11 cellular contexts compared by ENCODE assay signal in the genomic region with DNA sequence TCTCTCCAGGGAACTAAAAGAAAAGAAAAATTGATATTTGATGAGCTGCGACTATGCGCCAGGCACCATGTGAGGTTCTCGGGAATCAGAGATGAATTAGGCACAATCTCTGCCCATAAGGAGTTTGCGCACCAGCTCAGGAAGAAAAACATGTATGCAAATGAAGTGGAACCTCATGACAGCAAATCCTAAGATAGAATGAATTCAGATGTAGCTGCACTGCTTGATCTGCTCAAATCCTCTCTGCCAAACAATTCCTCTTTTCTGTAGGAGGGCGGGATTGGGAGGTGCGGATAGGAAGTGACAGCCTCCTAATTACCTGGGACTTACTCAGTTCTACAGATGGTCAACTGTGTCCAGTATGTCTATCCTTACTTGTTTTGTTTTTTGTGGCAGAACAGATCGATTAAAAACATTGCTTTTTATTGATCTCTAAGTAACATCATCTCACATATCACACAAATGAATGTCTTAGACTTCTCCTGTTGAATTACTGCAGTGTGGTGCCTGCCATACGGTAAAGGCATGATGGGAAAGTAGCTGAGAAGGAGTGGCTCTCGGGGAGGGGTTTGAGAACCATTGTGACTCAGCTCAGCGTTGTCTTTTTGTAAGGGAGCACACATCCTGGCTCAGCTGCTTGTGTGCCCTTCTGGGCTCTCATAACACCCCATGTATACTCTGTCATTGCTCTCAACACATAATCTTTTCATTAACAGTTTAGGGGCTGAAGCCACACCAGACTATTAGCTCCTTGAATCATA. TPM values are rescaled to one million over a fixed set of nuclear protein-coding genes. Genes with fewer than 3 reads are reported as not detected.
DNase-seq lines count a peak whose midpoint lies in the region; ATAC-seq, FAIRE-seq and TF ChIP-seq lines count a peak whose summit lies in the region.
"Had no signal": no experiment of that assay in that cellular context is flagged by ENCODE, and none has a peak within 500 bp of the region (broad histone marks: within the 10 kb centered on the region; RNA-seq: fewer than 3 reads in every experiment).

No MANE protein-coding gene starts in this region.

- CTCF ChIA-PET in HCT116 (lab: Charles Lee) (interaction anchor here (1.0 to 4.3 kb wide), 14 partner anchors 11 to 272 kb away, joined by 3 to 37 read pairs (median 10); a partner anchor contains a TSS), endothelial cell of umbilical vein (lab: Charles Lee) (interaction anchor here (0.9 to 16.0 kb wide), 18 partner anchors 8 to 272 kb away, joined by 3 to 720 read pairs (median 12); a partner anchor contains a TSS)
- CTCF ChIA-PET in activated CD4-positive, alpha-beta memory T cell treated with anti-CD3 and anti-CD28 coated beads, Interleukin-2, amount 10 ng/mL, durations not matched to agents 7 days and 5 days (lab: Charles Lee): interaction anchor here (0.6 to 8.1 kb wide), 33 partner anchors 8 to 296 kb away, joined by 3 to 109 read pairs (median 5); a partner anchor contains a TSS

- H3K27me3 ChIP-seq in HCT116 (ENCODE audit: insufficient read depth, low read length) (no peaks in the 10 kb centered on the region), endothelial cell of umbilical vein (ENCODE audit: control insufficient read depth in 2 of 2, insufficient read depth in 2 of 2, low read length in 2 of 2) (peaks cover 0 to 3% of the 10 kb centered on the region in 2 experiments)

- H3K9me3 Mint-ChIP-seq in activated CD4-positive, alpha-beta memory T cell treated with anti-CD3 and anti-CD28 coated beads, Interleukin-2, amount 10 ng/mL, durations not matched to agents 7 days and 5 days: no peaks in the 10 kb centered on the region
- no peaks in the 10 kb centered on the region for H3K9me3 Mint-ChIP-seq in glutamatergic neuron (ENCODE audit: unreplicated experiment)
- H3K9me3 Mint-ChIP-seq: nephron progenitor cell; stimulated activated naive B cell treated with anti-CD40 and anti-IgM and Interleukin-4, amounts not matched to agents 10 μg/mL and 1 μg/mL and 100 μg/mL, for 72 hours; WTC11 had no signal

- peaks cover 31% of the 10 kb centered on the region for H3K4me1 Mint-ChIP-seq in activated CD4-positive, alpha-beta memory T cell treated with anti-CD3 and anti-CD28 coated beads, Interleukin-2, amount 10 ng/mL, durations not matched to agents 7 days and 5 days
- H3K4me1 Mint-ChIP-seq in glutamatergic neuron (ENCODE audit: low read depth, unreplicated experiment): no peaks in the 10 kb centered on the region

- DNase-seq in HCT116 (ENCODE audit: low read depth, low spot score) (no peak), endothelial cell of umbilical vein (ENCODE audit: low read depth, low spot score) (no peak), glutamatergic neuron (no peak)
- peak; percentile 20 for DNase-seq in activated CD4-positive, alpha-beta memory T cell treated with anti-CD3 and anti-CD28 coated beads, Interleukin-2, amount 10 ng/mL, durations not matched to agents 7 days and 5 days
- DNase-seq in stimulated activated CD4-positive, alpha-beta T cell treated with anti-CD3 and anti-CD28 coated beads, Interleukin-2, amount 100 ng/mL, for 4 hours (ENCODE audit: low read depth): peak; percentile 48
- DNase-seq: nephron progenitor cell; stimulated activated naive B cell treated with anti-CD40 and anti-IgM and Interleukin-4, amounts not matched to agents 10 μg/mL and 1 μg/mL and 100 μg/mL, for 72 hours had no signal

- H3K4me1 ChIP-seq in HCT116 (ENCODE audit: control insufficient read depth in 1 of 2, insufficient read depth in 2 of 2, low read length in 2 of 2) (peaks cover 8 to 36% of the 10 kb centered on the region in 2 experiments; a peak in 3 of 4 replicates), endothelial cell of umbilical vein (ENCODE audit: control insufficient read depth, extremely low read depth, insufficient read depth, low read length) (no peaks in the 10 kb centered on the region)

- dilution Hi-C loops in endothelial cell of umbilical vein (cut with MboI; ENCODE audit: extremely low pct_ligation_motif_present, low sequenced_read_pairs): no loop called here

- H3K4me3 Mint-ChIP-seq in activated CD4-positive, alpha-beta memory T cell treated with anti-CD3 and anti-CD28 coated beads, Interleukin-2, amount 10 ng/mL, durations not matched to agents 7 days and 5 days: no peak overlapping the region
- H3K4me3 Mint-ChIP-seq in glutamatergic neuron (ENCODE audit: unreplicated experiment): no peak overlapping the region
- H3K4me3 Mint-ChIP-seq: nephron progenitor cell, WTC11 had no signal

- H3K79me2 ChIP-seq in HCT116 (ENCODE audit: insufficient read depth, low read length): no peaks in the 10 kb centered on the region
- no peaks in the 10 kb centered on the region for H3K79me2 ChIP-seq in endothelial cell of umbilical vein (ENCODE audit: control insufficient read depth, insufficient read depth, low read length)

- H4K20me1 ChIP-seq in HCT116 (ENCODE audit: insufficient read depth) (no peaks in the 10 kb centered on the region), endothelial cell of umbilical vein (replicated peaks; ENCODE audit: control insufficient read depth, extremely low read depth, insufficient read depth, low read length) (no peaks in the 10 kb centered on the region)

- no peaks in the 10 kb centered on the region for H3K36me3 Mint-ChIP-seq in activated CD4-positive, alpha-beta memory T cell treated with anti-CD3 and anti-CD28 coated beads, Interleukin-2, amount 10 ng/mL, durations not matched to agents 7 days and 5 days (ENCODE audit: low read depth)
- H3K36me3 Mint-ChIP-seq in glutamatergic neuron (ENCODE audit: unreplicated experiment): no peaks in the 10 kb centered on the region
- H3K36me3 Mint-ChIP-seq: stimulated activated naive B cell treated with anti-CD40 and anti-IgM and Interleukin-4, amounts not matched to agents 10 μg/mL and 1 μg/mL and 100 μg/mL, for 72 hours; WTC11 had no signal

- TF ChIP-seq CTCF in HCT116 (IDR thresholded peaks at IDR 0.05 in 2 of 3, conservative IDR thresholded peaks at IDR 0.05 in 1 of 3; ENCODE audit: borderline replicate concordance in 1 of 3, insufficient read depth in 1 of 3, low read depth in 2 of 3, low read length in 2 of 3) (no peak), endothelial cell of umbilical vein (IDR thresholded peaks at IDR 0.05; ENCODE audit: extremely low read depth in 1 of 2, insufficient read depth in 1 of 2, low read depth in 1 of 2, low read length in 2 of 2) (no peak), glutamatergic neuron (IDR thresholded peaks at IDR 0.05; ENCODE audit: partially characterized antibody, unreplicated experiment) (no peak)

- H3K4me3 ChIP-seq in HCT116 (replicated peaks in 1 of 2; ENCODE audit: low read depth in 1 of 2, low read length in 2 of 2) (no peak overlapping the region), endothelial cell of umbilical vein (replicated peaks in 1 of 3; ENCODE audit: insufficient read depth in 1 of 3, low read depth in 1 of 3, low read length in 3 of 3) (no peak overlapping the region)

- POLR2A ChIA-PET in HCT116 (lab: Charles Lee): interaction anchor here (1.2 kb wide), 1 partner anchor 12 kb away, joined by 4 read pairs; no protein-coding TSS in a partner anchor
- POLR2A ChIA-PET in activated CD4-positive, alpha-beta memory T cell treated with anti-CD3 and anti-CD28 coated beads, Interleukin-2, amount 10 ng/mL, durations not matched to agents 7 days and 5 days (lab: Charles Lee): interaction anchor here (0.9 to 1.4 kb wide), 4 partner anchors 8 to 17 kb away, joined by 3 to 4 read pairs (median 3); no protein-coding TSS in a partner anchor
- POLR2A ChIA-PET in endothelial cell of umbilical vein (lab: Charles Lee): no interaction called here

- H2AFZ ChIP-seq in HCT116 (ENCODE audit: low read depth, low read length, poor library complexity, severe bottlenecking): peak overlapping the region; percentile 97
- peak overlapping the region; percentile 13 for H2AFZ ChIP-seq in endothelial cell of umbilical vein (ENCODE audit: low read depth, low read length)

- TF ChIP-seq POLR2A in HCT116 (IDR thresholded peaks at IDR 0.05; ENCODE audit: borderline replicate concordance, extremely low read depth, insufficient read depth, insufficient read length) (no peak), endothelial cell of umbilical vein (IDR thresholded peaks at IDR 0.05; ENCODE audit: low read depth, low read length) (no peak)

- intact Hi-C loops in HCT116 (cut with micrococcal nuclease): no loop called here
- intact Hi-C loops in endothelial cell of umbilical vein (cut with micrococcal nuclease): no loop called here

- peak overlapping the region; percentile 1 for H3K27ac Mint-ChIP-seq in activated CD4-positive, alpha-beta memory T cell treated with anti-CD3 and anti-CD28 coated beads, Interleukin-2, amount 10 ng/mL, durations not matched to agents 7 days and 5 days
- no peak overlapping the region for H3K27ac Mint-ChIP-seq in glutamatergic neuron (ENCODE audit: unreplicated experiment)
- H3K27ac Mint-ChIP-seq: nephron progenitor cell; stimulated activated naive B cell treated with anti-CD40 and anti-IgM and Interleukin-4, amounts not matched to agents 10 μg/mL and 1 μg/mL and 100 μg/mL, for 72 hours; WTC11 had no signal

- FAIRE-seq in endothelial cell of umbilical vein (lab: Jason Lieb, UNC): no peak

- H3K27ac ChIP-seq in HCT116 (ENCODE audit: low read depth, low read length) (no peak overlapping the region), endothelial cell of umbilical vein (ENCODE audit: insufficient read depth, low read depth, low read length) (no peak overlapping the region)

- H3K9me3 ChIP-seq in HCT116 (ENCODE audit: control insufficient read depth in 1 of 2, insufficient read depth in 1 of 2, low read depth in 1 of 2, low read length in 2 of 2) (no peaks in the 10 kb centered on the region), endothelial cell of umbilical vein (replicated peaks; ENCODE audit: control insufficient read depth, insufficient read depth, low read length) (no peaks in the 10 kb centered on the region)

- RAD21 ChIA-PET in HCT116 (lab: Charles Lee; ENCODE audit: low non-redundant PET in 1 of 2, low total read pairs in 2 of 2, uncharacterized antibody in 2 of 2, unreplicated experiment in 2 of 2): interaction anchor here (0.6 to 1.5 kb wide), 3 partner anchors 217 to 223 kb away, joined by 3 to 6 read pairs (median 3); no protein-coding TSS in a partner anchor

- H3K9ac ChIP-seq in HCT116 (ENCODE audit: low read length): no peak overlapping the region
- H3K9ac ChIP-seq in endothelial cell of umbilical vein (replicated peaks; ENCODE audit: extremely low read depth, insufficient read depth, low read length): no peak overlapping the region

- no peaks in the 10 kb centered on the region for H3K36me3 ChIP-seq in HCT116 (ENCODE audit: control insufficient read depth in 1 of 2, insufficient read depth in 2 of 2, low read length in 2 of 2)
- H3K36me3 ChIP-seq in endothelial cell of umbilical vein (ENCODE audit: control insufficient read depth in 2 of 2, extremely low read depth in 1 of 2, insufficient read depth in 2 of 2, low read length in 2 of 2): no peaks in the 10 kb centered on the region

- no peaks in the 10 kb centered on the region for H3K9me2 ChIP-seq in HCT116 (ENCODE audit: insufficient read depth)

- ATAC-seq in HCT116 (no peak), GM19467 (IDR thresholded peaks at IDR 0.05; ENCODE audit: unreplicated experiment) (no peak), HG03565 (IDR thresholded peaks at IDR 0.05; ENCODE audit: unreplicated experiment) (no peak), HG03457 (IDR thresholded peaks at IDR 0.05; ENCODE audit: unreplicated experiment) (no peak)
- ATAC-seq: WTC11 had no signal

- H3K9me1 ChIP-seq in endothelial cell of umbilical vein (replicated peaks; ENCODE audit: control insufficient read depth, extremely low read depth, insufficient read depth, low read length): no peaks in the 10 kb centered on the region

- TF ChIP-seq RAD21 in HCT116 (IDR thresholded peaks at IDR 0.05; ENCODE audit: low read depth): no peak

- no TSS peak for BruUV-seq in HCT116 (replicated peaks; lab: Mats Ljungman, UMichigan)
- no TSS peak for BruUV-seq in endothelial cell of umbilical vein (replicated peaks; lab: Mats Ljungman, UMichigan)

- H3K27me3 Mint-ChIP-seq in activated CD4-positive, alpha-beta memory T cell treated with anti-CD3 and anti-CD28 coated beads, Interleukin-2, amount 10 ng/mL, durations not matched to agents 7 days and 5 days: peaks cover 23% of the 10 kb centered on the region
- no peaks in the 10 kb centered on the region for H3K27me3 Mint-ChIP-seq in glutamatergic neuron (ENCODE audit: unreplicated experiment)
- H3K27me3 Mint-ChIP-seq: stimulated activated naive B cell treated with anti-CD40 and anti-IgM and Interleukin-4, amounts not matched to agents 10 μg/mL and 1 μg/mL and 100 μg/mL, for 72 hours had no signal

- H3K4me2 ChIP-seq in HCT116 (ENCODE audit: low read length) (peak overlapping the region; percentile 34), endothelial cell of umbilical vein (ENCODE audit: insufficient read depth, low read length) (no peak overlapping the region)

RNA-seq across cellular contexts. Expression of a gene that starts 14.0 kb away (rescaled TPM):
- total RNA-seq in HCT116 (2021; ENCODE audit: unreplicated experiment) (not detected), endothelial cell of umbilical vein (not detected in 2 replicates), glutamatergic neuron (ENCODE audit: unreplicated experiment) (not detected)
- not detected in 2 replicates for polyA plus RNA-seq in HCT116 (2012)
- total RNA-seq in activated CD4-positive, alpha-beta memory T cell treated with anti-CD3 and anti-CD28 coated beads, Interleukin-2, amount 10 ng/mL, durations not matched to agents 7 days and 5 days: under 1 TPM in 1 of 2 experiments, not detected in 1; 0.15 TPM
- polyA plus RNA-seq in endothelial cell of umbilical vein: not detected in 2 replicates
- polyA plus RNA-seq in endothelial cell of umbilical vein (2011; cell fraction: cytosol; rRNA removed): not detected in 2 replicates
- polyA plus RNA-seq in endothelial cell of umbilical vein (2011; cell fraction: nucleus; rRNA removed): not detected in 2 replicates
- not detected in 2 replicates for polyA plus RNA-seq in endothelial cell of umbilical vein (2012)
- not detected in 2 replicates for polyA minus RNA-seq in endothelial cell of umbilical vein
- polyA minus RNA-seq in endothelial cell of umbilical vein (2011; cell fraction: cytosol; rRNA and poly(A)+ RNA removed): not detected
- polyA minus RNA-seq in endothelial cell of umbilical vein (2011; cell fraction: nucleus; rRNA and poly(A)+ RNA removed): not detected in 2 replicates
- total RNA-seq: WTC11 had no signal

RNA-seq across cellular contexts. Expression of a gene that starts 30.3 kb away (rescaled TPM):
- total RNA-seq in HCT116 (2021; ENCODE audit: unreplicated experiment): 4.8 TPM
- 2.1 and 2.5 TPM in 2 replicates for polyA plus RNA-seq in HCT116 (2012)
- total RNA-seq in activated CD4-positive, alpha-beta memory T cell treated with anti-CD3 and anti-CD28 coated beads, Interleukin-2, amount 10 ng/mL, durations not matched to agents 7 days and 5 days: 1 to 10 TPM; 1.7 to 2.1 TPM
- 3.9 and 4.6 TPM in 2 replicates for total RNA-seq in endothelial cell of umbilical vein
- polyA plus RNA-seq in endothelial cell of umbilical vein: 1.3 and 1.8 TPM in 2 replicates
- 3.1 and 3.2 TPM in 2 replicates for polyA plus RNA-seq in endothelial cell of umbilical vein (2011; cell fraction: cytosol; rRNA removed)
- 3.2 and 4.2 TPM in 2 replicates for polyA plus RNA-seq in endothelial cell of umbilical vein (2011; cell fraction: nucleus; rRNA removed)
- polyA plus RNA-seq in endothelial cell of umbilical vein (2012): 4.0 and 4.2 TPM in 2 replicates
- polyA minus RNA-seq in endothelial cell of umbilical vein: 2.1 and 2.3 TPM in 2 replicates
- not detected for polyA minus RNA-seq in endothelial cell of umbilical vein (2011; cell fraction: cytosol; rRNA and poly(A)+ RNA removed)
- polyA minus RNA-seq in endothelial cell of umbilical vein (2011; cell fraction: nucleus; rRNA and poly(A)+ RNA removed): 3.6 and 4.9 TPM in 2 replicates
- total RNA-seq in glutamatergic neuron (ENCODE audit: unreplicated experiment): 2.9 TPM

Comparison
In these comparisons a context has a peak if more than half of its experiments do, and no peak if none do; other contexts are left out.
1. DNase-seq: peak in activated CD4-positive, alpha-beta memory T cell treated with anti-CD3 and anti-CD28 coated beads, Interleukin-2, amount 10 ng/mL, durations not matched to agents 7 days and 5 days (single experiment) and stimulated activated CD4-positive, alpha-beta T cell treated with anti-CD3 and anti-CD28 coated beads, Interleukin-2, amount 100 ng/mL, for 4 hours (single experiment); none in HCT116 (single experiment), endothelial cell of umbilical vein (single experiment) and glutamatergic neuron (single experiment).